9 cellular contexts compared by ENCODE assay signal in the genomic region with DNA sequence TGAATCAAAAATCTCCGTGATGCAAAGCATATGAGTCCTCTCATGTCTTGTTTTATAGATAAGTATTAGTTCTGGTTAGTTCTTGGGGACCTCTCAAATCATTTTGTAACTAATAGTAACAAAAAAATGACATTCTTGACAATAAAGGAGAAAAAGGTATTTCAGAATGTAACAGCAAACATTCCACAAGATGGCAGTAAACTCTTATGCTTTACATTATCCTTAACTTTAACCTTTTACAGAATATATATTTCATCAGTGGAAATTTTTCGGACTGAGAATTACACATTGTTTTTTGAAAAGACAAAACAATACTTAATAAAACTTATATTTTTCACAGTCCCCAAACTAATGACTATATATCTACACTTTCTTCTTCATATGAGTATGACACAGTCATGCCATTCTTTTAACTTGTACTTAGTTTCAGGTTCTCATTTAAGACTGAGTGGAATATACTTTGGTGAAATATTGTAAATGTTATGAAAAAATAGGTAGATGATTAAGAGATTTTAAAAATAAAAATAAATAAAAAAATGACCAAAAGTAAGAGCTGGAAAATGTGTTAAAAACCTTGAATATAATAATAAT.
DNase-seq lines count a peak whose midpoint lies in the region; ATAC-seq, FAIRE-seq and TF ChIP-seq lines count a peak whose summit lies in the region.
"Had no signal": no experiment of that assay in that cellular context is flagged by ENCODE, and none has a peak within 500 bp of the region (broad histone marks: within the 10 kb centered on the region; RNA-seq: fewer than 3 reads in every experiment).

No MANE protein-coding gene starts in this region.

- no CpG with 5 or more reads among the region's 2 CpGs for WGBS in H9 (ENCODE audit: extremely low coverage, insufficient read length, low lambda C conversion rate)

- H3K14ac ChIP-seq in H9 (ENCODE audit: insufficient read depth, low read length), result no peak overlapping the region

- H4K20me1 ChIP-seq in H9 (ENCODE audit: control insufficient read depth, insufficient read depth, insufficient read length), result no peaks in the 10 kb centered on the region

- CTCF ChIA-PET in AG04449 (lab: Yijun Ruan, JAX), result no interaction called here

- H3K9me3 Mint-ChIP-seq in H9, result no peaks in the 10 kb centered on the region

- no peak overlapping the region for H3K23ac ChIP-seq in H9 (ENCODE audit: insufficient read length, low read depth, low read length)

- no peak overlapping the region for H4K8ac ChIP-seq in H9 (replicated peaks; ENCODE audit: insufficient read length, low read depth, low read length)

- POLR2A ChIA-PET in AG04449 (lab: Yijun Ruan, JAX), result no interaction called here

- H3K4me1 Mint-ChIP-seq in H9, result peaks cover 0 to 5% of the 10 kb centered on the region in 2 experiments; a peak in 2 of 4 replicates

- H3K27me3 ChIP-seq in H9 (ENCODE audit: insufficient read depth, low read length), result no peaks in the 10 kb centered on the region

- H3K27ac ChIP-seq in H9 (ENCODE audit: insufficient read length, low read depth, low read length), result no peak overlapping the region
- H3K27ac ChIP-seq in coronary artery, result no peak overlapping the region

- H3T11ph ChIP-seq in H9 (ENCODE audit: low read length), result no peak overlapping the region

- H3K9ac ChIP-seq in H9 (ENCODE audit: extremely low read depth, insufficient read length, low read length), result no peak overlapping the region

- H3K56ac ChIP-seq in H9 (ENCODE audit: insufficient read length, low read depth, low read length), result no peak overlapping the region

- H3K4me1 ChIP-seq in H9 (ENCODE audit: insufficient read depth, low read length), result 0 out of 2 replicates have a peak, but pooled peaks cover 2% of the 10 kb centered on the region

- no peak overlapping the region for H3K27ac Mint-ChIP-seq in H9

- peak; percentile 87 for FAIRE-seq in RCC 7860 (lab: Jason Lieb, UNC)

- H3K4me2 ChIP-seq in H9 (ENCODE audit: insufficient read depth, insufficient read length, low read length), result no peak overlapping the region

- H2BK15ac ChIP-seq in H9 (ENCODE audit: low read depth, low read length), result no peak overlapping the region

- H2BK5ac ChIP-seq in H9 (ENCODE audit: insufficient read length, low read length), result no peak overlapping the region

- no peaks in the 10 kb centered on the region for H3K27me3 Mint-ChIP-seq in H9 (ENCODE audit: low read depth)

- no peak overlapping the region for H2AFZ ChIP-seq in H9 (ENCODE audit: low read length)

- no peaks in the 10 kb centered on the region for H3K9me3 ChIP-seq in H9 (ENCODE audit: control insufficient read depth, low read depth, low read length)

- H2BK20ac ChIP-seq in H9 (ENCODE audit: low read depth, low read length, poor library complexity, severe bottlenecking), result no peak overlapping the region

- H3K79me1 ChIP-seq in H9 (ENCODE audit: insufficient read depth, low read depth, low read length, poor library complexity, severe bottlenecking), result no peaks in the 10 kb centered on the region

- ATAC-seq in GM18498 (IDR thresholded peaks at IDR 0.05; ENCODE audit: unreplicated experiment), result no peak
- no peak for ATAC-seq in GM19395 (IDR thresholded peaks at IDR 0.05; ENCODE audit: unreplicated experiment)

- no peaks in the 10 kb centered on the region for H3K79me2 ChIP-seq in H9 (ENCODE audit: insufficient read depth, low read length)

- no peak overlapping the region for H3K18ac ChIP-seq in H9 (ENCODE audit: insufficient read length, low read depth, low read length)

- no peak overlapping the region for H2AK5ac ChIP-seq in H9 (ENCODE audit: insufficient read length, low read length)

- no peak overlapping the region for H4K5ac ChIP-seq in H9 (ENCODE audit: insufficient read length, low read depth, low read length)

- H3K23me2 ChIP-seq in H9 (ENCODE audit: insufficient read length, low read depth, low read length, poor library complexity, severe bottlenecking), result no peaks in the 10 kb centered on the region

- peak; percentile 36 for TF ChIP-seq CTCF in AG04449 (IDR thresholded peaks at IDR 0.05; ENCODE audit: insufficient read depth, low read length, missing control alignments)
- TF ChIP-seq CTCF in H9 (conservative IDR thresholded peaks at IDR 0.05), result peak; percentile 81
- TF ChIP-seq CTCF in fibroblast of pulmonary artery (IDR thresholded peaks at IDR 0.05; ENCODE audit: low read length, missing control alignments), result peak; percentile 39
- TF ChIP-seq CTCF in coronary artery (IDR thresholded peaks at IDR 0.05), result no peak

- H3K4me3 Mint-ChIP-seq in H9, result no peak overlapping the region

- DNase-seq in AG04449 (ENCODE audit: low read depth, low spot score) (no peak), H9 (no peak), RCC 7860 (ENCODE audit: low spot score) (peak; percentile 45), fibroblast of pulmonary artery (ENCODE audit: low read depth) (peak; percentile 47), mesenteric fat pad (ENCODE audit: low spot score) (no peak), coronary artery (ENCODE audit: low spot score) (no peak)
- DNase-seq: stimulated activated CD4-positive, alpha-beta T cell treated with anti-CD3 and anti-CD28 coated beads, Interleukin-2, amount 100 ng/mL, for 48 hours had no signal

- H3K4me3 ChIP-seq in AG04449 (ENCODE audit: low read depth, low read length) (no peak overlapping the region), fibroblast of pulmonary artery (replicated peaks; ENCODE audit: low read depth, low read length) (no peak overlapping the region), coronary artery (no peak overlapping the region)

- no peak overlapping the region for H4K91ac ChIP-seq in H9 (ENCODE audit: insufficient read length, low read depth, low read length)

- H2BK12ac ChIP-seq in H9 (ENCODE audit: insufficient read length, low read depth, low read length), result no peak overlapping the region

- H3K4ac ChIP-seq in H9 (ENCODE audit: low read depth, low read length), result no peak overlapping the region

- H2BK120ac ChIP-seq in H9 (ENCODE audit: low read depth, low read length, poor library complexity, severe bottlenecking), result no peak overlapping the region

- no peaks in the 10 kb centered on the region for H3K36me3 Mint-ChIP-seq in H9 (ENCODE audit: insufficient read depth in 1 of 3, low read depth in 3 of 3)

Comparison
In these comparisons a context has a peak if more than half of its experiments do, and no peak if none do; other contexts are left out.
1. DNase-seq: peak in RCC 7860 (single experiment) and fibroblast of pulmonary artery (single experiment); none in AG04449 (single experiment), H9 (single experiment), mesenteric fat pad (single experiment) and coronary artery (single experiment).